In the genomic region with DNA sequence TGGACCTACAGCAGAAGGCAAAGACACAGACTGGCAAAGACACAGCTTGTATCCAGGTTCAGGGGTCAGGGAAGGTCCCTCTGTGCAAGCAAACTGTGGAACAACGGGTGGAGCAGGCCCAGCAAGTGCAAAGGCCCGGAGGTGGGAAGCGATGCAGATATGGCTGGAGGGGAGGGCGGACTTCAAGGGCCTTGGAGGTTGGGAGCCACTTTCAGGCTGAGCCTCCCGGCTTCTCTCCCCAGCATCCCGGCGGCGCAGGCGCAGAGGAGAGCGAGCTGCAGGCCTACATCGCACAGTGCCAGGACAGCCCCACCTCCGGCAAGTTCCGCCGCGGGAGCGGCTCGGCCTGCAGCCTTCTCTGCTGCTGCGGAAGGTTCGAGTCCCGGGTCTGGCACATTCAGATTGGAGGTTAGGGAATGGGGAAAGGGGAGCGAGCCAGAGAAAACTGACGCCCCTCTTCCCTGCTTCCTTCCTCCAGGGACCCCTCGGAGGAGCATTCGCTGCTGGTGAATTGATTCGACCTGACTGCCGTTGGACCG, we compare ENCODE assay signal across 8 cellular contexts. TPM values are rescaled to one million over a fixed set of nuclear protein-coding genes. Genes with fewer than 3 reads are reported as not detected.
DNase-seq lines count a peak whose midpoint lies in the region; TF ChIP-seq lines count a peak whose summit lies in the region.

No MANE protein-coding gene starts in this region.

- H3K27ac Mint-ChIP-seq in Caco-2 (ENCODE audit: unreplicated experiment) = peak overlapping the region; percentile 89

- no peak for TF ChIP-seq CTCF in Caco-2 (IDR thresholded peaks at IDR 0.05; ENCODE audit: insufficient read depth in 1 of 2, low read depth in 1 of 2, low read length in 1 of 2, severe bottlenecking in 1 of 2, unreplicated experiment in 1 of 2)
- no peak for TF ChIP-seq CTCF in Peyer's patch (IDR thresholded peaks at IDR 0.05)
- TF ChIP-seq CTCF in epithelial cell of esophagus (IDR thresholded peaks at IDR 0.05; ENCODE audit: insufficient read depth, low read depth, low read length, missing control alignments) = no peak

- H3K27me3 ChIP-seq in Caco-2 (replicated peaks; ENCODE audit: control insufficient read depth, insufficient read depth, low read length) = no peaks in the 10 kb centered on the region
- H3K27me3 ChIP-seq in Peyer's patch = no peaks in the 10 kb centered on the region
- H3K27me3 ChIP-seq in mucosa of stomach (ENCODE audit: control insufficient read depth, insufficient read depth, low read length) = no peaks in the 10 kb centered on the region

- no peaks in the 10 kb centered on the region for H3K9me3 Mint-ChIP-seq in Caco-2 (ENCODE audit: unreplicated experiment)

- no TSS peak for BruUV-seq in Caco-2 (replicated peaks; lab: Mats Ljungman, UMichigan)

- H3K4me1 Mint-ChIP-seq in Caco-2 (ENCODE audit: low read depth, unreplicated experiment) = no peaks in the 10 kb centered on the region

- TF ChIP-seq POLR2A in Peyer's patch (IDR thresholded peaks at IDR 0.05) = no peak

- H3K4me3 ChIP-seq in Caco-2 (ENCODE audit: low read depth, low read length) (peak overlapping the region; percentile 69), Peyer's patch (peak overlapping the region; percentile 57 to 90 (median 80)), epithelial cell of esophagus (ENCODE audit: low read length) (peak overlapping the region; percentile 93), mucosa of stomach (ENCODE audit: low read length) (peak overlapping the region; percentile 20)

- H3K27ac ChIP-seq in Peyer's patch = peak overlapping the region; percentile 90 to 99 (median 92)

- no peak for DNase-seq in Caco-2
- DNase-seq in Peyer's patch = peak in 2 of 3 donors; percentile 64 to 72
- DNase-seq in epithelial cell of esophagus (ENCODE audit: low read depth) = peak; percentile 63
- peak; percentile 77 for DNase-seq in ureter (ENCODE audit: low spot score)
- DNase-seq in DMS153 treated with DMSO at 0.1 percent for 48 hours (lab: John Stamatoyannopoulos, UW; ENCODE audit: unreplicated experiment) = no peak
- DNase-seq in CD1c-positive myeloid dendritic cell (ENCODE audit: extremely low spot score) = no peak
- DNase-seq in NCI-H446 treated with DMSO at 0.1 percent for 48 hours (lab: John Stamatoyannopoulos, UW) = no peak

- no peaks in the 10 kb centered on the region; the same call in 1 of the 2 replicates for H3K36me3 ChIP-seq in Caco-2 (ENCODE audit: control insufficient read depth, insufficient read depth, low read length)
- H3K36me3 ChIP-seq in Peyer's patch = peaks cover 0 to 34% (median 0%) of the 10 kb centered on the region in 3 donors
- no peaks in the 10 kb centered on the region for H3K36me3 ChIP-seq in mucosa of stomach (ENCODE audit: control insufficient read depth, insufficient read depth, low read length)

- peak overlapping the region; percentile 70 for H3K9ac ChIP-seq in mucosa of stomach (ENCODE audit: low read length)

- H3K36me3 Mint-ChIP-seq in Caco-2 (ENCODE audit: insufficient read depth, unreplicated experiment) = peaks cover 25% of the 10 kb centered on the region

- intact Hi-C loops in Caco-2 (cut with micrococcal nuclease; ENCODE audit: unreplicated experiment) = no loop called here

- H3K4me1 ChIP-seq in Caco-2 = peaks cover 9% of the 10 kb centered on the region
- H3K4me1 ChIP-seq in Peyer's patch = peaks cover 3 to 15% (median 6%) of the 10 kb centered on the region in 4 donors
- H3K4me1 ChIP-seq in mucosa of stomach (ENCODE audit: control insufficient read depth, insufficient read depth, low read length) = peaks cover 4% of the 10 kb centered on the region

- H3K4me3 Mint-ChIP-seq in Caco-2 (ENCODE audit: unreplicated experiment) = peak overlapping the region; percentile 97

- CTCF ChIA-PET in Caco-2 (lab: Charles Lee) = no interaction called here

- POLR2A ChIA-PET in Caco-2 (lab: Charles Lee) = no interaction called here

- H3K9me3 ChIP-seq in Caco-2 (no peaks in the 10 kb centered on the region), Peyer's patch (no peaks in the 10 kb centered on the region), mucosa of stomach (ENCODE audit: control insufficient read depth, low read length) (no peaks in the 10 kb centered on the region)

- H3K27me3 Mint-ChIP-seq in Caco-2 (ENCODE audit: insufficient read depth, unreplicated experiment) = no peaks in the 10 kb centered on the region

RNA-seq across cellular contexts. Expression of gene PNPLA6, which starts 2.2 kb away (rescaled TPM):
- total RNA-seq in Caco-2 (2022) (67.6 and 79.2 TPM in 2 replicates), Peyer's patch (100 to 1,000 TPM; 181 to 296 (median 234) TPM), ureter (79.5 TPM)

RNA-seq across cellular contexts. Expression of gene MCOLN1, which starts 10.9 kb away (rescaled TPM):
- total RNA-seq in Caco-2 (2022) (16.1 and 16.2 TPM in 2 replicates), Peyer's patch (10 to 100 TPM; 18.0 to 37.1 (median 21.9) TPM), ureter (20.0 TPM)

RNA-seq across cellular contexts. Expression of gene ZNF358, which starts 17.4 kb away (rescaled TPM):
- total RNA-seq in Caco-2 (2022) (29.4 TPM in 2 replicates), Peyer's patch (100 to 1,000 TPM in 2 of 4 donors, 10 to 100 TPM in 2; 77.1 to 124 (median 95.3) TPM), ureter (34.3 TPM)

RNA-seq across cellular contexts. Expression of gene PEX11G, which starts 44.5 kb away (rescaled TPM):
- 3.9 TPM in 2 replicates for total RNA-seq in Caco-2 (2022)
- 10 to 100 TPM in 2 of 4 donors, 1 to 10 TPM in 1, not detected in 1; 8.2 to 14.3 (median 10.3) TPM for total RNA-seq in Peyer's patch
- 7.8 TPM for total RNA-seq in ureter

Comparison
In these comparisons a context has a peak if more than half of its experiments do, and no peak if none do; other contexts are left out.
1. DNase-seq: peak in Peyer's patch (2 of 3), epithelial cell of esophagus (single experiment) and ureter (single experiment); none in Caco-2 (0 of 2), DMS153 treated with DMSO at 0.1 percent for 48 hours (single experiment), CD1c-positive myeloid dendritic cell (single experiment) and NCI-H446 treated with DMSO at 0.1 percent for 48 hours (single experiment).
2. H3K4me3 ChIP-seq: peak in every context shown above with its lines; median percentile 93 in epithelial cell of esophagus; 80 in Peyer's patch; 69 in Caco-2; 20 in mucosa of stomach.